8 cellular contexts compared by ENCODE assay signal in genomic region chr12:15788266-15789214, GRCh38. TPM values are rescaled to one million over a fixed set of nuclear protein-coding genes. Genes with fewer than 3 reads are reported as not detected.
A peak's percentile ranks its signal among the peaks of the same experiment; 100 is the strongest.
DNase-seq lines count a peak whose midpoint lies in the region; ATAC-seq and TF ChIP-seq lines count a peak whose summit lies in the region.

No MANE protein-coding gene starts in this region.

- peak overlapping the region; percentile 87 for H3K4me3 Mint-ChIP-seq in activated T-helper 17 cell treated with anti-CD3 and anti-CD28 coated beads, Interleukin-2, amount 50 U/mL, for 72 hours

- TF ChIP-seq RAD21 in neural cell (conservative IDR thresholded peaks at IDR 0.05): no peak

- DNase-seq in ACHN: peak; percentile 82
- DNase-seq in NCI-H2107 (lab: John Stamatoyannopoulos, UW): peak; percentile 15
- no peak for DNase-seq in NCI-H1436 (lab: John Stamatoyannopoulos, UW)

- H3K9me3 Mint-ChIP-seq in activated T-helper 17 cell treated with anti-CD3 and anti-CD28 coated beads, Interleukin-2, amount 50 U/mL, for 72 hours: no peaks in the 10 kb centered on the region

- H3K9me3 ChIP-seq in gastroesophageal sphincter: no peaks in the 10 kb centered on the region
- H3K9me3 ChIP-seq in neural cell (ENCODE audit: low read length): no peaks in the 10 kb centered on the region

- peaks cover 6% of the 10 kb centered on the region for H3K4me1 Mint-ChIP-seq in activated T-helper 17 cell treated with anti-CD3 and anti-CD28 coated beads, Interleukin-2, amount 50 U/mL, for 72 hours

- H3F3A ChIP-seq in neural cell (ENCODE audit: insufficient read depth, low read length, poor library complexity, severe bottlenecking): peaks cover 3% of the 10 kb centered on the region

- H3K4me1 ChIP-seq in gastroesophageal sphincter: peaks cover 0 to 26% (median 0%) of the 10 kb centered on the region in 3 donors

- peak overlapping the region; percentile 97 for H3K4me2 ChIP-seq in neural cell (ENCODE audit: low read length)

- H3K27ac ChIP-seq in gastroesophageal sphincter (peak overlapping the region; percentile 57 to 95 (median 90)), neural cell (ENCODE audit: low read length) (peak overlapping the region; percentile 30)

- H3K4me3 ChIP-seq in gastroesophageal sphincter (peak overlapping the region; percentile 83), neural cell (ENCODE audit: low read length) (peak overlapping the region; percentile 87)

- no peaks in the 10 kb centered on the region for H4K20me1 ChIP-seq in neural cell (ENCODE audit: insufficient read depth)

- H3K9me2 ChIP-seq in neural cell (ENCODE audit: insufficient read depth, low read length): no peaks in the 10 kb centered on the region

- H3K27me3 ChIP-seq in gastroesophageal sphincter: no peaks in the 10 kb centered on the region
- peaks cover 25% of the 10 kb centered on the region for H3K27me3 ChIP-seq in neural cell (ENCODE audit: insufficient read depth, low read depth, low read length)

- H3K79me2 ChIP-seq in neural cell (replicated peaks; ENCODE audit: insufficient read depth, low read length): no peaks in the 10 kb centered on the region

- TF ChIP-seq POLR2A in gastroesophageal sphincter (IDR thresholded peaks at IDR 0.05): no peak

- H2AFZ ChIP-seq in neural cell (ENCODE audit: low read depth, low read length): peak overlapping the region; percentile 61

- H3K27me3 Mint-ChIP-seq in activated T-helper 17 cell treated with anti-CD3 and anti-CD28 coated beads, Interleukin-2, amount 50 U/mL, for 72 hours: peaks cover 40% of the 10 kb centered on the region

- H3K27ac Mint-ChIP-seq in activated T-helper 17 cell treated with anti-CD3 and anti-CD28 coated beads, Interleukin-2, amount 50 U/mL, for 72 hours: peak overlapping the region; percentile 23

- TF ChIP-seq CTCF in gastroesophageal sphincter (IDR thresholded peaks at IDR 0.05) (peak in 1 of 4 experiments; percentile 11), neural cell (IDR thresholded peaks at IDR 0.05; ENCODE audit: poor library complexity, severe bottlenecking) (no peak)

- H3K36me3 ChIP-seq in gastroesophageal sphincter (no peaks in the 10 kb centered on the region), neural cell (ENCODE audit: insufficient read depth, low read length) (no peaks in the 10 kb centered on the region)

- ATAC-seq in GM18511 (IDR thresholded peaks at IDR 0.05; ENCODE audit: unreplicated experiment) (peak; percentile 43), HG02970 (IDR thresholded peaks at IDR 0.05; ENCODE audit: low FRiP score, unreplicated experiment) (peak; percentile 37), gastroesophageal sphincter (peak; percentile 27)
- ATAC-seq in activated T-helper 17 cell treated with anti-CD3 and anti-CD28 coated beads, Interleukin-2, amount 50 U/mL, for 72 hours (replicated peaks): peak; percentile 51

- TF ChIP-seq EP300 in gastroesophageal sphincter (IDR thresholded peaks at IDR 0.05) (no peak), neural cell (conservative IDR thresholded peaks at IDR 0.05; ENCODE audit: poor library complexity, severe bottlenecking) (no peak)

- H3K36me3 Mint-ChIP-seq in activated T-helper 17 cell treated with anti-CD3 and anti-CD28 coated beads, Interleukin-2, amount 50 U/mL, for 72 hours (ENCODE audit: low read depth): no peaks in the 10 kb centered on the region

- 0 to 1% methylated on average over 19 to 22 of the region's 63 CpGs for WGBS in gastroesophageal sphincter (ENCODE audit: low coverage in 1 of 2), 2 donors

- H3K9ac ChIP-seq in neural cell (ENCODE audit: low read length): peak overlapping the region; percentile 69

- in situ Hi-C loops in ACHN (cut with HindIII; ENCODE audit: low pct_ligation_motif_present, low pct_unique_long_range_greater_than_20kb, low sequenced_read_pairs): no loop called here

TF ChIP-seq in neural cell, 6 proteins besides CTCF, POLR2A, EP300 and RAD21:
- TF ChIP-seq REST (IDR thresholded peaks at IDR 0.05; ENCODE audit: borderline replicate concordance): no peak
- no peak for TF ChIP-seq EZH2 (IDR thresholded peaks at IDR 0.05; ENCODE audit: borderline replicate concordance, insufficient read depth, low read length, poor library complexity, severe bottlenecking)
- TF ChIP-seq POLR2AphosphoS5 (IDR thresholded peaks at IDR 0.05): no peak
- no peak for TF ChIP-seq TAF1 (IDR thresholded peaks at IDR 0.05; ENCODE audit: low read depth)
- TF ChIP-seq SMC3 (conservative IDR thresholded peaks at IDR 0.05; ENCODE audit: poor library complexity): no peak
- no peak for TF ChIP-seq MXI1 (conservative IDR thresholded peaks at IDR 0.05; ENCODE audit: poor library complexity, severe bottlenecking)

RNA-seq across cellular contexts. Expression of gene EPS8, which starts 0.6 kb away (rescaled TPM):
- 1 to 10 TPM; 1.4 to 1.7 TPM for total RNA-seq in activated T-helper 17 cell treated with anti-CD3 and anti-CD28 coated beads, Interleukin-2, amount 50 U/mL, for 72 hours
- total RNA-seq in gastroesophageal sphincter: 10 to 100 TPM; 39.0 to 85.2 (median 57.7) TPM
- polyA plus RNA-seq in neural cell: 10.4 and 12.2 TPM in 2 replicates
- polyA minus RNA-seq in neural cell: 20.1 and 20.2 TPM in 2 replicates

Comparison
In these comparisons a context has a peak if more than half of its experiments do, and no peak if none do; other contexts are left out.
1. RNA of gene EPS8, which starts 0.6 kb away (total RNA-seq): 39.0 to 85.2 TPM in gastroesophageal sphincter; 1.4 to 1.7 TPM in activated T-helper 17 cell treated with anti-CD3 and anti-CD28 coated beads, Interleukin-2, amount 50 U/mL, for 72 hours; every median in the first group is over 10 times any median in the second.
2. Peak in every context shown above with its lines, with median percentiles within 50 percentile points of each other: ATAC-seq.